15 cellular contexts compared by ENCODE assay signal in the genomic region with DNA sequence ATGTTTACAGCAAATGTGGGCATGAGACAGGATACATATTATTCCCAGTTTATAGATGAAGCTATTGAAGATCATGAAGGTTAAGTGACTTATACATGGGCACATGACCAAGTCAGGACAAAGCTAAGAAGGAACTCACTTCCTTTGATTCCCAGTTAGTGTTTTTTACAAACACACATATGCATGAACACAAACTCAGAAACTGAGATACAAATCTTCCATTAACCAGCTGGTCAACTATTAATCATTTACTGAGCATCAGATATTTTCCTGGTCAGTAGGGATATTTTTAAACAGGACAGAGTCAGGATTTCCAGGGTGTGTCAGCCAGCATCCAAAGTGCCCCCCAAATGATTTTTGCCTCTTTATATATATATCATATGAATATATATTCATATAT.
"Had no signal": no experiment of that assay in that cellular context is flagged by ENCODE, and none has a peak within 500 bp of the region (broad histone marks: within the 10 kb centered on the region; RNA-seq: fewer than 3 reads in every experiment).

No MANE protein-coding gene starts in this region.

- H3K9me3 ChIP-seq: esophagus squamous epithelium, pancreas, prostate gland, suprapubic skin, thyroid gland had no signal

- H3K4me3 ChIP-seq: esophagus squamous epithelium, lung, pancreas, prostate gland, skin epidermis, suprapubic skin, thyroid gland had no signal

- H3K27me3 ChIP-seq: esophagus squamous epithelium, foreskin keratinocyte, pancreas, suprapubic skin, thyroid gland had no signal

- H3K36me3 ChIP-seq: esophagus squamous epithelium, pancreas, prostate gland, suprapubic skin, thyroid gland had no signal

- H3K4me1 ChIP-seq: foreskin keratinocyte, pancreas, prostate gland, suprapubic skin had no signal

- DNase-seq: effector memory CD8-positive, alpha-beta T cell; esophagus squamous epithelium; immature natural killer cell; kidney; left ventricle myocardium superior; naive thymus-derived CD8-positive, alpha-beta T cell; stimulated activated CD4-positive, alpha-beta T cell treated with anti-CD3 and anti-CD28 coated beads, Interleukin-2, amount 100 ng/mL, for 24 hours; stimulated activated naive CD8-positive, alpha-beta T cell treated with anti-CD3 and anti-CD28 coated beads, Interleukin-15, Interleukin-2, amounts not matched to agents 100 U/mL and 50 U/mL, for 24 hours had no signal

- H3K27ac ChIP-seq: esophagus squamous epithelium, foreskin keratinocyte, pancreas, prostate gland, skin epidermis, suprapubic skin, thyroid gland had no signal
